ENCODE assay signal across 8 cellular contexts in the genomic region with DNA sequence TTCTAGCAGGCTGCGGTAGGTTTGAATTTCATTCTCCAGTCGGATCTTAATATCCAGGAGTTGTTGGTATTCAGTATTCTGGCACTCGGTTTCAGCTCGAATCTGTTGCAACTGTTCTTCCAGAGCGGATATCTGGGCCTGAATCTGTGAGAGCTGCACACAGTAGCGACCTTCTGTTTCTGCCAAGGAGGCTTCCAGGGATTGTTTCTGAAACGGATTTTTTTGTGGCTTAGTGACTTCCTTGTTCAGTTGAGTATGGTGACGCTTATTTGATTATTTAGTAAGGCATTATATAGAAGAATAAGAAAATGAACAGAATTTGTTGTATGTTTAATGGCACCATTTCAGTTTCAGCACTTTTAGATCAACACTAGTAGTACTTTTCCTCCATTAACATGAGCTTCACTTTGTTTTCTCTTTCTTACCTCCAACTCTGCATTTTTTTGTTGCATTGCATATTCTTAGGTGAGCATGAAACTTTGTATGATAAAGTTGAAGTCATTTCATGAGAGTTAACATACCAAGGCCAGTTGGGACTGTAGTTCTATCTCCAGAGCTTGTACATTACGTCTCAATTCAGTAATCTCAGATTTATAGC. TPM values are rescaled to one million over a fixed set of nuclear protein-coding genes. Genes with fewer than 3 reads are reported as not detected.
DNase-seq lines count a peak whose midpoint lies in the region; ATAC-seq, FAIRE-seq and TF ChIP-seq lines count a peak whose summit lies in the region.

No MANE protein-coding gene starts in this region.

- no peaks in the 10 kb centered on the region for H3K9me2 ChIP-seq in PC-9 (ENCODE audit: insufficient read depth)

- H3K4me2 ChIP-seq in PC-9 (peak overlapping the region; percentile 77), endothelial cell of umbilical vein (ENCODE audit: insufficient read depth, low read length) (peak overlapping the region; percentile 86)

- H3K9me1 ChIP-seq in endothelial cell of umbilical vein (replicated peaks; ENCODE audit: control insufficient read depth, extremely low read depth, insufficient read depth, low read length): no peaks in the 10 kb centered on the region

- CTCF ChIA-PET in PC-9 (lab: Charles Lee) (no interaction called here), endothelial cell of umbilical vein (lab: Charles Lee) (interaction anchor here (1.3 to 2.0 kb wide), 4 partner anchors 37 to 843 kb away, joined by 3 to 10 read pairs (median 8); no protein-coding TSS in a partner anchor)
- CTCF ChIA-PET in naive thymus-derived CD4-positive, alpha-beta T cell (lab: Charles Lee): interaction anchor here (0.8 to 1.5 kb wide), 3 partner anchors 16 to 846 kb away, joined by 3 to 8 read pairs (median 4); no protein-coding TSS in a partner anchor

- H3K4me3 Mint-ChIP-seq in naive thymus-derived CD4-positive, alpha-beta T cell: peak overlapping the region; percentile 77 to 98 (median 82)

- H4K20me1 ChIP-seq in PC-9 (ENCODE audit: insufficient read depth) (no peaks in the 10 kb centered on the region), endothelial cell of umbilical vein (replicated peaks; ENCODE audit: control insufficient read depth, extremely low read depth, insufficient read depth, low read length) (no peaks in the 10 kb centered on the region)

- POLR2A ChIA-PET in PC-9 (lab: Charles Lee; ENCODE audit: unreplicated experiment): interaction anchor here (0.5 to 0.8 kb wide), 8 partner anchors 32 to 512 kb away, joined by 3 to 15 read pairs (median 4); no protein-coding TSS in a partner anchor
- POLR2A ChIA-PET in endothelial cell of umbilical vein (lab: Charles Lee): no interaction called here
- POLR2A ChIA-PET in naive thymus-derived CD4-positive, alpha-beta T cell (lab: Charles Lee): interaction anchor here (0.7 to 2.2 kb wide), 15 partner anchors 8 to 1417 kb away, joined by 3 to 41 read pairs (median 4); partner anchors contain the start of genes EIF1 and KRTAP16-1

- H3K27me3 Mint-ChIP-seq in naive thymus-derived CD4-positive, alpha-beta T cell: peaks cover 7 to 22% (median 9%) of the 10 kb centered on the region in 5 donors

- peaks cover 0 to 15% (median 4%) of the 10 kb centered on the region in 11 donors for H3K9me3 Mint-ChIP-seq in naive thymus-derived CD4-positive, alpha-beta T cell

- H3K27me3 ChIP-seq in PC-9 (ENCODE audit: insufficient read depth, low read depth) (no peaks in the 10 kb centered on the region), endothelial cell of umbilical vein (ENCODE audit: control insufficient read depth in 2 of 2, insufficient read depth in 2 of 2, low read length in 2 of 2) (no peaks in the 10 kb centered on the region)
- no peaks in the 10 kb centered on the region for H3K27me3 ChIP-seq in naive thymus-derived CD4-positive, alpha-beta T cell (ENCODE audit: control insufficient read depth in 2 of 2, insufficient read depth in 2 of 2, low read length in 2 of 2)

- H3K36me3 ChIP-seq in PC-9 (ENCODE audit: low read depth): peaks cover 8% of the 10 kb centered on the region; the same call in 1 of the 2 replicates
- H3K36me3 ChIP-seq in endothelial cell of umbilical vein (ENCODE audit: control insufficient read depth in 2 of 2, extremely low read depth in 1 of 2, insufficient read depth in 2 of 2, low read length in 2 of 2): peaks cover 0 to 2% of the 10 kb centered on the region in 2 experiments
- peaks cover 0 to 6% (median 4%) of the 10 kb centered on the region in 3 experiments for H3K36me3 ChIP-seq in naive thymus-derived CD4-positive, alpha-beta T cell (ENCODE audit: control insufficient read depth in 2 of 3, insufficient read depth in 3 of 3, low read length in 3 of 3)

- H3K9me3 ChIP-seq in PC-9 (ENCODE audit: insufficient read depth, low read depth) (peaks cover 4% of the 10 kb centered on the region; the same call in 1 of the 2 replicates), endothelial cell of umbilical vein (replicated peaks; ENCODE audit: control insufficient read depth, insufficient read depth, low read length) (no peaks in the 10 kb centered on the region)
- no peaks in the 10 kb centered on the region for H3K9me3 ChIP-seq in naive thymus-derived CD4-positive, alpha-beta T cell (ENCODE audit: control insufficient read depth in 2 of 3, low read length in 3 of 3)

- BruUV-seq in PC-9 (replicated peaks; lab: Mats Ljungman, UMichigan) (TSS peak; percentile 86), endothelial cell of umbilical vein (replicated peaks; lab: Mats Ljungman, UMichigan) (no TSS peak)

- peak overlapping the region; percentile 82 for H2AFZ ChIP-seq in PC-9
- H2AFZ ChIP-seq in endothelial cell of umbilical vein (ENCODE audit: low read depth, low read length): peak overlapping the region; percentile 98

- peaks cover 43% of the 10 kb centered on the region for H3K79me2 ChIP-seq in PC-9 (ENCODE audit: low read depth)
- H3K79me2 ChIP-seq in endothelial cell of umbilical vein (ENCODE audit: control insufficient read depth, insufficient read depth, low read length): no peaks in the 10 kb centered on the region

- peaks cover 52% of the 10 kb centered on the region for H3F3A ChIP-seq in PC-9 (ENCODE audit: insufficient read depth, low read depth)

- H3K27ac Mint-ChIP-seq in naive thymus-derived CD4-positive, alpha-beta T cell: peak overlapping the region; percentile 74 to 98 (median 86)

- no peak for ATAC-seq in naive thymus-derived CD4-positive, alpha-beta T cell
- ATAC-seq in HG03439 (IDR thresholded peaks at IDR 0.05; ENCODE audit: unreplicated experiment) (no peak), GM21423 (IDR thresholded peaks at IDR 0.05; ENCODE audit: unreplicated experiment) (no peak), GM19397 (IDR thresholded peaks at IDR 0.05; ENCODE audit: unreplicated experiment) (no peak)

- H3K9ac ChIP-seq in endothelial cell of umbilical vein (replicated peaks; ENCODE audit: extremely low read depth, insufficient read depth, low read length): peak overlapping the region; percentile 88

- DNase-seq in GF-D8 (lab: John Stamatoyannopoulos, UW) (peak; percentile 7), PC-9 (no peak), endothelial cell of umbilical vein (ENCODE audit: low read depth, low spot score) (peak; percentile 48), D341Med (ENCODE audit: low spot score) (no peak)
- no peak for DNase-seq in naive thymus-derived CD4-positive, alpha-beta T cell

- H3K4me3 ChIP-seq in PC-9 (peak overlapping the region; percentile 83), endothelial cell of umbilical vein (replicated peaks in 1 of 3; ENCODE audit: insufficient read depth in 1 of 3, low read depth in 1 of 3, low read length in 3 of 3) (peak overlapping the region; percentile 49 to 98 (median 93))
- H3K4me3 ChIP-seq in naive thymus-derived CD4-positive, alpha-beta T cell (ENCODE audit: low read length): peak overlapping the region; percentile 69

- H3K4me1 ChIP-seq in PC-9 (replicated peaks; ENCODE audit: insufficient read depth) (peaks cover 25% of the 10 kb centered on the region), endothelial cell of umbilical vein (ENCODE audit: control insufficient read depth, extremely low read depth, insufficient read depth, low read length) (peaks cover 9% of the 10 kb centered on the region)
- H3K4me1 ChIP-seq in naive thymus-derived CD4-positive, alpha-beta T cell (ENCODE audit: control insufficient read depth in 2 of 2, insufficient read depth in 2 of 2, low read length in 2 of 2): peaks cover 9 to 13% of the 10 kb centered on the region in 2 donors

- peaks cover 16 to 38% (median 31%) of the 10 kb centered on the region in 7 donors for H3K4me1 Mint-ChIP-seq in naive thymus-derived CD4-positive, alpha-beta T cell

- peak overlapping the region; percentile 83 for H3K27ac ChIP-seq in PC-9
- H3K27ac ChIP-seq in endothelial cell of umbilical vein (ENCODE audit: insufficient read depth, low read depth, low read length): peak overlapping the region; percentile 75
- H3K27ac ChIP-seq in naive thymus-derived CD4-positive, alpha-beta T cell (ENCODE audit: low read depth, low read length): peak overlapping the region; percentile 76

- intact Hi-C loops in PC-9 (cut with micrococcal nuclease; ENCODE audit: unreplicated experiment): loop anchor here (1.0 to 2.0 kb wide), 2 partner anchors 31 to 35 kb away; no protein-coding TSS in a partner anchor
- intact Hi-C loops in endothelial cell of umbilical vein (cut with micrococcal nuclease): loop anchor here (1.0 to 5.0 kb wide), 2 partner anchors 171 to 848 kb away; no protein-coding TSS in a partner anchor
- intact Hi-C loops in naive thymus-derived CD4-positive, alpha-beta T cell (cut with micrococcal nuclease): loop anchor here (2.0 to 10.0 kb wide), 3 partner anchors 171 to 848 kb away; partner anchors contain the start of gene SMARCE1 (in 1 of the 2)

- peak; percentile 37 for FAIRE-seq in endothelial cell of umbilical vein (lab: Jason Lieb, UNC)

- TF ChIP-seq POLR2A in endothelial cell of umbilical vein (IDR thresholded peaks at IDR 0.05; ENCODE audit: low read depth, low read length): peak; percentile 57

- TF ChIP-seq CTCF in PC-9 (conservative IDR thresholded peaks at IDR 0.05): 0 out of 2 replicates have a peak, but pooled peaks have one; percentile 6
- TF ChIP-seq CTCF in endothelial cell of umbilical vein (IDR thresholded peaks at IDR 0.05; ENCODE audit: extremely low read depth in 1 of 2, insufficient read depth in 1 of 2, low read depth in 1 of 2, low read length in 2 of 2): no peak

- peaks cover 7 to 37% (median 35%) of the 10 kb centered on the region in 5 donors for H3K36me3 Mint-ChIP-seq in naive thymus-derived CD4-positive, alpha-beta T cell

- dilution Hi-C loops in endothelial cell of umbilical vein (cut with MboI; ENCODE audit: extremely low pct_ligation_motif_present, low sequenced_read_pairs): no loop called here

RNA-seq across cellular contexts. Expression of gene KRT10, which starts 2.8 kb away (rescaled TPM):
- total RNA-seq in PC-9 (2021) (22.5 and 49.4 TPM in 2 replicates), endothelial cell of umbilical vein (51.4 and 55.6 TPM in 2 replicates)
- 5.1 and 5.4 TPM in 2 replicates for polyA plus RNA-seq in endothelial cell of umbilical vein
- 20.1 and 26.1 TPM in 2 replicates for polyA plus RNA-seq in endothelial cell of umbilical vein (2011; cell fraction: cytosol; rRNA removed)
- 6.5 and 7.1 TPM in 2 replicates for polyA plus RNA-seq in endothelial cell of umbilical vein (2011; cell fraction: nucleus; rRNA removed)
- polyA plus RNA-seq in endothelial cell of umbilical vein (2012): 36.4 and 74.7 TPM in 2 replicates
- polyA minus RNA-seq in endothelial cell of umbilical vein: 0.55 and 1.4 TPM in 2 replicates
- 17.8 TPM for polyA minus RNA-seq in endothelial cell of umbilical vein (2011; cell fraction: cytosol; rRNA and poly(A)+ RNA removed)
- polyA minus RNA-seq in endothelial cell of umbilical vein (2011; cell fraction: nucleus; rRNA and poly(A)+ RNA removed): 1.6 and 3.8 TPM in 2 replicates
- 10 to 100 TPM; 23.8 to 43.4 (median 35.3) TPM for total RNA-seq in naive thymus-derived CD4-positive, alpha-beta T cell
- 100 to 1,000 TPM; 143 to 189 TPM for polyA plus RNA-seq in naive thymus-derived CD4-positive, alpha-beta T cell

RNA-seq across cellular contexts. Expression of gene KRT28, which starts 19.9 kb away (rescaled TPM):
- total RNA-seq in PC-9 (2021): not detected in 2 replicates
- total RNA-seq in endothelial cell of umbilical vein: not detected in 2 replicates
- polyA plus RNA-seq in endothelial cell of umbilical vein: not detected in 2 replicates
- not detected in 2 replicates for polyA plus RNA-seq in endothelial cell of umbilical vein (2011; cell fraction: cytosol; rRNA removed)
- not detected in 2 replicates for polyA plus RNA-seq in endothelial cell of umbilical vein (2011; cell fraction: nucleus; rRNA removed)
- polyA plus RNA-seq in endothelial cell of umbilical vein (2012): not detected in 2 replicates
- not detected in 2 replicates for polyA minus RNA-seq in endothelial cell of umbilical vein
- polyA minus RNA-seq in endothelial cell of umbilical vein (2011; cell fraction: cytosol; rRNA and poly(A)+ RNA removed): not detected
- not detected in 2 replicates for polyA minus RNA-seq in endothelial cell of umbilical vein (2011; cell fraction: nucleus; rRNA and poly(A)+ RNA removed)
- not detected for total RNA-seq in naive thymus-derived CD4-positive, alpha-beta T cell
- not detected for polyA plus RNA-seq in naive thymus-derived CD4-positive, alpha-beta T cell

RNA-seq across cellular contexts. Expression of gene KRT27, which starts 37.3 kb away (rescaled TPM):
- total RNA-seq in PC-9 (2021) (not detected in 2 replicates), endothelial cell of umbilical vein (not detected in 2 replicates)
- not detected in 2 replicates for polyA plus RNA-seq in endothelial cell of umbilical vein
- polyA plus RNA-seq in endothelial cell of umbilical vein (2011; cell fraction: cytosol; rRNA removed): not detected in 2 replicates
- polyA plus RNA-seq in endothelial cell of umbilical vein (2011; cell fraction: nucleus; rRNA removed): not detected in 2 replicates
- polyA plus RNA-seq in endothelial cell of umbilical vein (2012): not detected in 2 replicates
- polyA minus RNA-seq in endothelial cell of umbilical vein: not detected in 2 replicates
- polyA minus RNA-seq in endothelial cell of umbilical vein (2011; cell fraction: cytosol; rRNA and poly(A)+ RNA removed): not detected
- polyA minus RNA-seq in endothelial cell of umbilical vein (2011; cell fraction: nucleus; rRNA and poly(A)+ RNA removed): not detected in 2 replicates
- not detected for total RNA-seq in naive thymus-derived CD4-positive, alpha-beta T cell
- polyA plus RNA-seq in naive thymus-derived CD4-positive, alpha-beta T cell: not detected

RNA-seq across cellular contexts. Expression of gene KRT12, which starts 47.4 kb away (rescaled TPM):
- total RNA-seq in PC-9 (2021) (not detected in 2 replicates), endothelial cell of umbilical vein (not detected in 2 replicates)
- not detected in 2 replicates for polyA plus RNA-seq in endothelial cell of umbilical vein
- polyA plus RNA-seq in endothelial cell of umbilical vein (2011; cell fraction: cytosol; rRNA removed): not detected in 2 replicates
- polyA plus RNA-seq in endothelial cell of umbilical vein (2011; cell fraction: nucleus; rRNA removed): not detected in 2 replicates
- not detected in 2 replicates for polyA plus RNA-seq in endothelial cell of umbilical vein (2012)
- not detected in 2 replicates for polyA minus RNA-seq in endothelial cell of umbilical vein
- polyA minus RNA-seq in endothelial cell of umbilical vein (2011; cell fraction: cytosol; rRNA and poly(A)+ RNA removed): not detected
- not detected in 2 replicates for polyA minus RNA-seq in endothelial cell of umbilical vein (2011; cell fraction: nucleus; rRNA and poly(A)+ RNA removed)
- not detected for total RNA-seq in naive thymus-derived CD4-positive, alpha-beta T cell
- polyA plus RNA-seq in naive thymus-derived CD4-positive, alpha-beta T cell: not detected

RNA-seq across cellular contexts. Expression of gene KRT26, which starts 47.6 kb away (rescaled TPM):
- total RNA-seq in PC-9 (2021) (not detected in 2 replicates), endothelial cell of umbilical vein (not detected in 2 replicates)
- polyA plus RNA-seq in endothelial cell of umbilical vein: not detected in 2 replicates
- polyA plus RNA-seq in endothelial cell of umbilical vein (2011; cell fraction: cytosol; rRNA removed): not detected in 2 replicates
- polyA plus RNA-seq in endothelial cell of umbilical vein (2011; cell fraction: nucleus; rRNA removed): not detected in 2 replicates
- not detected in 2 replicates for polyA plus RNA-seq in endothelial cell of umbilical vein (2012)
- not detected in 2 replicates for polyA minus RNA-seq in endothelial cell of umbilical vein
- polyA minus RNA-seq in endothelial cell of umbilical vein (2011; cell fraction: cytosol; rRNA and poly(A)+ RNA removed): not detected
- not detected in 2 replicates for polyA minus RNA-seq in endothelial cell of umbilical vein (2011; cell fraction: nucleus; rRNA and poly(A)+ RNA removed)
- not detected for total RNA-seq in naive thymus-derived CD4-positive, alpha-beta T cell
- not detected for polyA plus RNA-seq in naive thymus-derived CD4-positive, alpha-beta T cell

Comparison
In these comparisons a context has a peak if more than half of its experiments do, and no peak if none do; other contexts are left out.
1. DNase-seq: peak in GF-D8 (single experiment) and endothelial cell of umbilical vein (single experiment); none in PC-9 (0 of 2), naive thymus-derived CD4-positive, alpha-beta T cell (0 of 9) and D341Med (single experiment).
2. Peak in every context shown above with its lines, with median percentiles within 50 percentile points of each other: H3K27ac ChIP-seq and H3K4me3 ChIP-seq.